ENCODE assay signal across 19 cellular contexts in genomic region chr10:75159519-75159918, GRCh38. TPM values are rescaled to one million over a fixed set of nuclear protein-coding genes. Genes with fewer than 3 reads are reported as not detected.
DNase-seq lines count a peak whose midpoint lies in the region; ATAC-seq and TF ChIP-seq lines count a peak whose summit lies in the region.
"Had no signal": no experiment of that assay in that cellular context is flagged by ENCODE, and none has a peak within 500 bp of the region (broad histone marks: within the 10 kb centered on the region; RNA-seq: fewer than 3 reads in every experiment).

No MANE protein-coding gene starts in this region.

- peaks cover 8% of the 10 kb centered on the region for H3K36me3 Mint-ChIP-seq in activated naive CD4-positive, alpha-beta T cell treated with anti-CD3 and anti-CD28 coated beads for 36 hours (ENCODE audit: low read depth)
- H3K36me3 Mint-ChIP-seq in activated naive CD4-positive, alpha-beta T cell treated with anti-CD3 and anti-CD28 coated beads, Interleukin-2, amount 10 ng/mL, durations not matched to agents 7 days and 5 days = peaks cover 18% of the 10 kb centered on the region
- peaks cover 16% of the 10 kb centered on the region for H3K36me3 Mint-ChIP-seq in activated CD8-positive, alpha-beta T cell treated with anti-CD3 and anti-CD28 coated beads for 36 hours (ENCODE audit: low read depth)
- H3K36me3 Mint-ChIP-seq in stimulated activated naive B cell treated with anti-CD40 and anti-IgM and Interleukin-4, amounts not matched to agents 10 μg/mL and 1 μg/mL and 100 μg/mL, for 72 hours = peaks cover 23 to 34% of the 10 kb centered on the region in 2 donors
- H3K36me3 Mint-ChIP-seq: natural killer cell treated with Interleukin-12 subunit alpha and Interleukin-12 subunit beta and Interleukin-15 and Interleukin-18, amount 100 ng/mL, for 72 hours had no signal

- H3K4me3 Mint-ChIP-seq in activated naive CD4-positive, alpha-beta T cell treated with anti-CD3 and anti-CD28 coated beads for 36 hours = no peak overlapping the region
- no peak overlapping the region for H3K4me3 Mint-ChIP-seq in activated naive CD4-positive, alpha-beta T cell treated with anti-CD3 and anti-CD28 coated beads, Interleukin-2, amount 10 ng/mL, durations not matched to agents 7 days and 5 days
- no peak overlapping the region for H3K4me3 Mint-ChIP-seq in activated CD8-positive, alpha-beta T cell treated with anti-CD3 and anti-CD28 coated beads for 36 hours
- peak overlapping the region in 1 of 2 donors; percentile 8 for H3K4me3 Mint-ChIP-seq in stimulated activated naive B cell treated with anti-CD40 and anti-IgM and Interleukin-4, amounts not matched to agents 10 μg/mL and 1 μg/mL and 100 μg/mL, for 72 hours
- H3K4me3 Mint-ChIP-seq: natural killer cell treated with Interleukin-12 subunit alpha and Interleukin-12 subunit beta and Interleukin-15 and Interleukin-18, amount 100 ng/mL, for 72 hours had no signal

- no peaks in the 10 kb centered on the region for H3K27me3 Mint-ChIP-seq in activated naive CD4-positive, alpha-beta T cell treated with anti-CD3 and anti-CD28 coated beads for 36 hours (ENCODE audit: low read depth)
- no peaks in the 10 kb centered on the region for H3K27me3 Mint-ChIP-seq in activated naive CD4-positive, alpha-beta T cell treated with anti-CD3 and anti-CD28 coated beads, Interleukin-2, amount 10 ng/mL, durations not matched to agents 7 days and 5 days
- H3K27me3 Mint-ChIP-seq in activated CD8-positive, alpha-beta T cell treated with anti-CD3 and anti-CD28 coated beads for 36 hours = no peaks in the 10 kb centered on the region
- H3K27me3 Mint-ChIP-seq in stimulated activated naive B cell treated with anti-CD40 and anti-IgM and Interleukin-4, amounts not matched to agents 10 μg/mL and 1 μg/mL and 100 μg/mL, for 72 hours = no peaks in the 10 kb centered on the region
- H3K27me3 Mint-ChIP-seq: natural killer cell treated with Interleukin-12 subunit alpha and Interleukin-12 subunit beta and Interleukin-15 and Interleukin-18, amount 100 ng/mL, for 72 hours had no signal

- peak overlapping the region in 2 of 12 donors; percentile 6 to 33 for H3K27ac ChIP-seq in heart left ventricle
- H3K27ac ChIP-seq: gastroesophageal sphincter, lower lobe of right lung had no signal

- H3K4me1 ChIP-seq in heart left ventricle = peaks cover 0 to 28% (median 7%) of the 10 kb centered on the region in 12 donors
- H3K4me1 ChIP-seq: lower lobe of right lung had no signal

- DNase-seq in activated naive CD4-positive, alpha-beta T cell treated with anti-CD3 and anti-CD28 coated beads for 36 hours = no peak
- no peak for DNase-seq in activated naive CD4-positive, alpha-beta T cell treated with anti-CD3 and anti-CD28 coated beads, Interleukin-2, amount 10 ng/mL, durations not matched to agents 7 days and 5 days
- no peak for DNase-seq in activated CD8-positive, alpha-beta T cell treated with anti-CD3 and anti-CD28 coated beads for 36 hours
- DNase-seq in heart left ventricle (no peak), SIG-M5 (lab: John Stamatoyannopoulos, UW) (no peak), DMS114 treated with DMSO at 0.1 percent for 48 hours (lab: John Stamatoyannopoulos, UW; ENCODE audit: unreplicated experiment) (no peak), lower leg skin (ENCODE audit: low spot score in 2 of 2) (no peak)
- DNase-seq in stimulated activated naive B cell treated with anti-CD40 and anti-IgM and Interleukin-4, amounts not matched to agents 10 μg/mL and 1 μg/mL and 100 μg/mL, for 72 hours = no peak
- DNase-seq: ACHN; activated T-cell treated with anti-CD3 and anti-CD28 coated beads, Interleukin-2, amount 50 U/mL, for 1 hour; lower lobe of right lung; NCI-H1436 treated with DMSO at 0.1 percent for 48 hours; NCI-H2227 treated with DMSO at 0.1 percent for 48 hours; NK-92 treated with Interleukin-12 subunit alpha and Interleukin-12 subunit beta, amount 100 ng/mL, for 24 hours; stimulated activated CD4-positive, alpha-beta T cell treated with anti-CD3 and anti-CD28 coated beads, Interleukin-15, amount 100 ng/mL, for 24 hours; substantia nigra had no signal

- H3K4me3 ChIP-seq in heart left ventricle = no peak overlapping the region
- H3K4me3 ChIP-seq in lower leg skin (ENCODE audit: low read depth, poor library complexity, severe bottlenecking) = no peak overlapping the region
- H3K4me3 ChIP-seq: gastroesophageal sphincter, lower lobe of right lung had no signal

- H3K27me3 ChIP-seq in heart left ventricle = no peaks in the 10 kb centered on the region
- H3K27me3 ChIP-seq: gastroesophageal sphincter had no signal

- no peaks in the 10 kb centered on the region for H3K9me3 ChIP-seq in heart left ventricle
- H3K9me3 ChIP-seq: gastroesophageal sphincter, lower lobe of right lung had no signal

- peak overlapping the region; percentile 11 for H3K27ac Mint-ChIP-seq in activated naive CD4-positive, alpha-beta T cell treated with anti-CD3 and anti-CD28 coated beads for 36 hours
- H3K27ac Mint-ChIP-seq in activated naive CD4-positive, alpha-beta T cell treated with anti-CD3 and anti-CD28 coated beads, Interleukin-2, amount 10 ng/mL, durations not matched to agents 7 days and 5 days = no peak overlapping the region
- peak overlapping the region; percentile 78 for H3K27ac Mint-ChIP-seq in activated CD8-positive, alpha-beta T cell treated with anti-CD3 and anti-CD28 coated beads for 36 hours
- no peak overlapping the region for H3K27ac Mint-ChIP-seq in stimulated activated naive B cell treated with anti-CD40 and anti-IgM and Interleukin-4, amounts not matched to agents 10 μg/mL and 1 μg/mL and 100 μg/mL, for 72 hours
- H3K27ac Mint-ChIP-seq: natural killer cell treated with Interleukin-12 subunit alpha and Interleukin-12 subunit beta and Interleukin-15 and Interleukin-18, amount 100 ng/mL, for 72 hours had no signal

- WGBS in heart left ventricle, 4 donors = 73 to 86% (median 75%) methylated on average over 4 of the region's 4 CpGs
- 63 to 71% methylated on average over 4 of the region's 4 CpGs for WGBS in lower leg skin, 2 donors

- TF ChIP-seq POLR2A in heart left ventricle (IDR thresholded peaks at IDR 0.05) (no peak), lower leg skin (IDR thresholded peaks at IDR 0.05) (no peak)

- ATAC-seq in activated CD8-positive, alpha-beta T cell treated with anti-CD3 and anti-CD28 coated beads for 36 hours = no peak
- peak in 3 of 4 donors; percentile 47 to 66 (median 54) for ATAC-seq in heart left ventricle
- peak; percentile 36 to 51 for ATAC-seq in stimulated activated naive B cell treated with anti-CD40 and anti-IgM and Interleukin-4, amounts not matched to agents 10 μg/mL and 1 μg/mL and 100 μg/mL, for 72 hours (replicated peaks)
- ATAC-seq: activated CD4-positive, CD25-positive, alpha-beta regulatory T cell treated with anti-CD3 and anti-CD28 coated beads, Interleukin-2, amount 50 U/mL, for 24 hours; gastroesophageal sphincter; lower lobe of right lung; natural killer cell treated with Interleukin-12 subunit alpha and Interleukin-12 subunit beta and Interleukin-15 and Interleukin-18, amount 100 ng/mL, for 72 hours had no signal

- H3K9me3 Mint-ChIP-seq in activated naive CD4-positive, alpha-beta T cell treated with anti-CD3 and anti-CD28 coated beads for 36 hours = no peaks in the 10 kb centered on the region
- no peaks in the 10 kb centered on the region for H3K9me3 Mint-ChIP-seq in activated naive CD4-positive, alpha-beta T cell treated with anti-CD3 and anti-CD28 coated beads, Interleukin-2, amount 10 ng/mL, durations not matched to agents 7 days and 5 days
- H3K9me3 Mint-ChIP-seq in activated CD8-positive, alpha-beta T cell treated with anti-CD3 and anti-CD28 coated beads for 36 hours = peaks cover 3% of the 10 kb centered on the region
- peaks cover 0 to 3% of the 10 kb centered on the region in 2 donors for H3K9me3 Mint-ChIP-seq in stimulated activated naive B cell treated with anti-CD40 and anti-IgM and Interleukin-4, amounts not matched to agents 10 μg/mL and 1 μg/mL and 100 μg/mL, for 72 hours
- H3K9me3 Mint-ChIP-seq: natural killer cell treated with Interleukin-12 subunit alpha and Interleukin-12 subunit beta and Interleukin-15 and Interleukin-18, amount 100 ng/mL, for 72 hours had no signal

- intact Hi-C loops in activated naive CD4-positive, alpha-beta T cell treated with anti-CD3 and anti-CD28 coated beads for 36 hours (cut with micrococcal nuclease) = no loop called here
- intact Hi-C loops in activated CD8-positive, alpha-beta T cell treated with anti-CD3 and anti-CD28 coated beads for 36 hours (cut with micrococcal nuclease) = no loop called here
- intact Hi-C loops in heart left ventricle (cut with DNase I) = no loop called here
- intact Hi-C loops in lower leg skin (cut with DNase I; ENCODE audit: low total_unique reads) = no loop called here

- CTCF ChIA-PET in activated naive CD4-positive, alpha-beta T cell treated with anti-CD3 and anti-CD28 coated beads for 36 hours (lab: Charles Lee) = no interaction called here
- CTCF ChIA-PET in activated naive CD4-positive, alpha-beta T cell treated with anti-CD3 and anti-CD28 coated beads, Interleukin-2, amount 10 ng/mL, durations not matched to agents 7 days and 5 days (lab: Charles Lee) = interaction anchor here (1.3 kb wide), 1 partner anchor 71 kb away, joined by 3 read pairs; no protein-coding TSS in a partner anchor
- CTCF ChIA-PET in activated CD8-positive, alpha-beta T cell treated with anti-CD3 and anti-CD28 coated beads for 36 hours (lab: Charles Lee) = interaction anchor here (1.6 kb wide), 1 partner anchor 19 kb away, joined by 5 read pairs; no protein-coding TSS in a partner anchor

- no peak for TF ChIP-seq CTCF in activated CD8-positive, alpha-beta T cell treated with anti-CD3 and anti-CD28 coated beads for 36 hours (IDR thresholded peaks at IDR 0.05)
- no peak for TF ChIP-seq CTCF in heart left ventricle (IDR thresholded peaks at IDR 0.05)
- TF ChIP-seq CTCF in lower leg skin (IDR thresholded peaks at IDR 0.05) = no peak

- H3K4me1 Mint-ChIP-seq in activated naive CD4-positive, alpha-beta T cell treated with anti-CD3 and anti-CD28 coated beads for 36 hours (ENCODE audit: low read depth) = peaks cover 16% of the 10 kb centered on the region
- peaks cover 8% of the 10 kb centered on the region for H3K4me1 Mint-ChIP-seq in activated naive CD4-positive, alpha-beta T cell treated with anti-CD3 and anti-CD28 coated beads, Interleukin-2, amount 10 ng/mL, durations not matched to agents 7 days and 5 days
- H3K4me1 Mint-ChIP-seq in activated CD8-positive, alpha-beta T cell treated with anti-CD3 and anti-CD28 coated beads for 36 hours (ENCODE audit: low read depth) = peaks cover 24% of the 10 kb centered on the region
- peaks cover 18 to 45% of the 10 kb centered on the region in 2 donors for H3K4me1 Mint-ChIP-seq in stimulated activated naive B cell treated with anti-CD40 and anti-IgM and Interleukin-4, amounts not matched to agents 10 μg/mL and 1 μg/mL and 100 μg/mL, for 72 hours

- H3K36me3 ChIP-seq in heart left ventricle = peaks cover 0 to 17% (median 3%) of the 10 kb centered on the region in 9 donors

- POLR2A ChIA-PET in activated CD8-positive, alpha-beta T cell treated with anti-CD3 and anti-CD28 coated beads for 36 hours (lab: Charles Lee) = no interaction called here

RNA-seq across cellular contexts. Expression of gene SAMD8, which starts 48.1 kb away (rescaled TPM):
- 10 to 100 TPM; 15.3 to 16.9 TPM for total RNA-seq in activated naive CD4-positive, alpha-beta T cell treated with anti-CD3 and anti-CD28 coated beads for 36 hours
- 10 to 100 TPM; 21.9 to 23.7 TPM for total RNA-seq in activated CD8-positive, alpha-beta T cell treated with anti-CD3 and anti-CD28 coated beads for 36 hours
- total RNA-seq in heart left ventricle = 10 to 100 TPM; 19.4 to 43.0 (median 25.1) TPM
- polyA plus RNA-seq in heart left ventricle = 10 to 100 TPM in 1 of 2 donors, 1 to 10 TPM in 1; 7.5 to 10.1 TPM
- total RNA-seq in lower leg skin = 10 to 100 TPM; 17.4 to 26.4 (median 23.2) TPM

RNA-seq across cellular contexts. Expression of gene VDAC2, which starts 51.1 kb away (rescaled TPM):
- 100 to 1,000 TPM; 193 TPM for total RNA-seq in activated naive CD4-positive, alpha-beta T cell treated with anti-CD3 and anti-CD28 coated beads for 36 hours
- 100 to 1,000 TPM; 253 to 263 TPM for total RNA-seq in activated CD8-positive, alpha-beta T cell treated with anti-CD3 and anti-CD28 coated beads for 36 hours
- 100 to 1,000 TPM; 334 to 554 (median 472) TPM for total RNA-seq in heart left ventricle
- polyA plus RNA-seq in heart left ventricle = 100 to 1,000 TPM; 375 to 515 TPM
- total RNA-seq in lower leg skin = 100 to 1,000 TPM; 121 to 145 (median 140) TPM

Comparison
In these comparisons a context has a peak if more than half of its experiments do, and no peak if none do; other contexts are left out.
1. H3K27ac Mint-ChIP-seq: peak in activated naive CD4-positive, alpha-beta T cell treated with anti-CD3 and anti-CD28 coated beads for 36 hours (single experiment) and activated CD8-positive, alpha-beta T cell treated with anti-CD3 and anti-CD28 coated beads for 36 hours (single experiment); none in activated naive CD4-positive, alpha-beta T cell treated with anti-CD3 and anti-CD28 coated beads, Interleukin-2, amount 10 ng/mL, durations not matched to agents 7 days and 5 days (single experiment) and stimulated activated naive B cell treated with anti-CD40 and anti-IgM and Interleukin-4, amounts not matched to agents 10 μg/mL and 1 μg/mL and 100 μg/mL, for 72 hours (single experiment).